Comparison of ENCODE assay signal across 8 cellular contexts in the genomic region with DNA sequence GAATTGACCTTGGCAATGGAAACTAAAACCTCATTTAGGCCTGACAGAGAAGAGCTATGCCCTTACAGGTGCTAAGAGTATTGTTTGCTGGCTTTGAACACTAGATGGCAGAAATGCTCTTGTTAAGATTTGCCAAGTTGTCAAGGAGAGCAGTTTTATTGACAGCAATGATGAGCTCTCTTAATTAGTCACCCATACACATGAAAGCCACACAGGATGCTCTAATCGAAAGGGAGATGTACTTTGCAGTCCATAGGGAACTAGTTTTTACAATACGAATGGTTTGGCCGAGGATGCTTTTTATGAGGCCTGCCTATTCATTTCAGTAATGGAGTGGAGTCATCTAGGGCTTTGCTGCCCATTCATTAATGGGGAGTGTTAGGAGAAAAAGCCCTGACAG. TPM values are rescaled to one million over a fixed set of nuclear protein-coding genes. Genes with fewer than 3 reads are reported as not detected.
DNase-seq lines count a peak whose midpoint lies in the region; ATAC-seq, FAIRE-seq and TF ChIP-seq lines count a peak whose summit lies in the region.

No MANE protein-coding gene starts in this region.

- peak; percentile 99 for FAIRE-seq in H1 (lab: Jason Lieb, UNC)

- H3K79me2 ChIP-seq in H1 (ENCODE audit: control insufficient read depth in 1 of 2, insufficient read depth in 2 of 2, low read length in 2 of 2) = no peaks in the 10 kb centered on the region
- no peaks in the 10 kb centered on the region for H3K79me2 ChIP-seq in osteoblast (ENCODE audit: insufficient read depth, low read length)

- DNase-seq in DMS53 (lab: John Stamatoyannopoulos, UW) = peak; percentile 84
- peak; percentile 10 for DNase-seq in GM19238 (ENCODE audit: insufficient read length, low spot score)
- peak; percentile 33 for DNase-seq in NCI-H510A treated with DMSO at 0.1 percent for 48 hours (lab: John Stamatoyannopoulos, UW)
- DNase-seq in H1 (ENCODE audit: low read depth in 1 of 2, low spot score in 2 of 2) = peak in 1 of 2 experiments; percentile 39
- no peak for DNase-seq in osteoblast (ENCODE audit: insufficient read length, low spot score, missing footprints)
- no peak for DNase-seq in stimulated activated CD4-positive, alpha-beta T cell treated with anti-CD3 and anti-CD28 coated beads, Interleukin-1b, Interleukin-23, amount 100 ng/mL, for 48 hours
- DNase-seq in effector memory CD8-positive, alpha-beta T cell = no peak

- no peak overlapping the region for H3K14ac ChIP-seq in H1 (ENCODE audit: insufficient read length)

- no peaks in the 10 kb centered on the region for H3K23me2 ChIP-seq in H1 (ENCODE audit: low read depth, low read length)

- no peak overlapping the region for H2BK120ac ChIP-seq in H1 (replicated peaks; ENCODE audit: low read depth, low read length)

- H2AFZ ChIP-seq in H1 (ENCODE audit: low read length) (no peak overlapping the region), osteoblast (ENCODE audit: low read length) (no peak overlapping the region)

- H4K20me1 ChIP-seq in H1 (replicated peaks in 1 of 2; ENCODE audit: control insufficient read depth in 1 of 2, insufficient read depth in 2 of 2, low read length in 2 of 2) (no peaks in the 10 kb centered on the region), osteoblast (ENCODE audit: insufficient read depth, low read length) (no peaks in the 10 kb centered on the region)

- no peak for TF ChIP-seq POLR2A in H1 (IDR thresholded peaks at IDR 0.05; ENCODE audit: control extremely low read depth in 1 of 2, low read depth in 2 of 2, low read length in 2 of 2)

- no peak overlapping the region for H2BK5ac ChIP-seq in H1 (ENCODE audit: low read depth, low read length)

- no peak overlapping the region for H2BK15ac ChIP-seq in H1 (ENCODE audit: low read length)

- no peak overlapping the region for H3K23ac ChIP-seq in H1 (ENCODE audit: insufficient read length)

- H4K91ac ChIP-seq in H1 (replicated peaks; ENCODE audit: insufficient read length, low read length) = no peak overlapping the region

- H3K27ac ChIP-seq in H1 (ENCODE audit: low read depth, low read length) (no peak overlapping the region), osteoblast (ENCODE audit: low read depth, low read length) (no peak overlapping the region)

- H3K4ac ChIP-seq in H1 (replicated peaks; ENCODE audit: insufficient read length, low read depth, low read length) = no peak overlapping the region

- WGBS in H1 (ENCODE audit: extremely low coverage in 1 of 2, insufficient coverage in 1 of 2, insufficient read length in 1 of 2, insufficient replicate concordance in 2 of 2, low coverage in 1 of 2, low lambda C conversion rate in 2 of 2, missing lambda C conversion rate in 1 of 2), 2 experiments = 28% methylated on average over 3 of the region's 3 CpGs; no CpG with 5 or more reads in 1 of the 2 experiments

- no peak overlapping the region for H3K4me3 ChIP-seq in H1 (ENCODE audit: extremely low read depth in 1 of 4, insufficient read depth in 2 of 4, low read depth in 3 of 4, low read length in 4 of 4)
- H3K4me3 ChIP-seq in osteoblast (ENCODE audit: insufficient read depth, low read length) = no peak overlapping the region

- H3K27me3 ChIP-seq in H1 (replicated peaks in 1 of 4; ENCODE audit: control insufficient read depth in 3 of 4, extremely low read depth in 1 of 4, insufficient read depth in 3 of 4, low read length in 3 of 4) (no peaks in the 10 kb centered on the region), osteoblast (ENCODE audit: insufficient read depth, low read length) (no peaks in the 10 kb centered on the region)

- H3K36me3 ChIP-seq in H1 (ENCODE audit: control insufficient read depth in 2 of 4, insufficient read depth in 4 of 4, low read length in 3 of 4) = no peaks in the 10 kb centered on the region
- no peaks in the 10 kb centered on the region for H3K36me3 ChIP-seq in osteoblast (ENCODE audit: insufficient read depth, low read length)

- TF ChIP-seq CTCF in H1 (IDR thresholded peaks at IDR 0.05; ENCODE audit: control extremely low read depth in 1 of 3, insufficient read depth in 1 of 3, low read depth in 1 of 3, low read length in 3 of 3) = peak in 2 of 3 experiments; percentile 58 to 77; a peak in 3 of 4 replicates
- peak; percentile 32 for TF ChIP-seq CTCF in osteoblast (IDR thresholded peaks at IDR 0.05; ENCODE audit: extremely low read depth, low read depth, low read length)

- H4K5ac ChIP-seq in H1 (ENCODE audit: insufficient read length, low read depth, low read length) = no peak overlapping the region

- peak; percentile 87 for ATAC-seq in HG03066 (IDR thresholded peaks at IDR 0.05; ENCODE audit: low read depth, unreplicated experiment)
- ATAC-seq in effector memory CD8-positive, alpha-beta T cell (replicated peaks) = no peak

- H2BK12ac ChIP-seq in H1 (ENCODE audit: low read depth, low read length) = no peak overlapping the region

- no peaks in the 10 kb centered on the region for H3K79me1 ChIP-seq in H1 (ENCODE audit: low read depth, low read length)

- H3K9me3 ChIP-seq in H1 (ENCODE audit: insufficient read depth in 2 of 2, low read depth in 1 of 2, low read length in 1 of 2) = no peaks in the 10 kb centered on the region
- H3K9me3 ChIP-seq in osteoblast (ENCODE audit: low read depth, low read length) = no peaks in the 10 kb centered on the region

- peaks cover 0 to 3% (median 1%) of the 10 kb centered on the region in 4 experiments; a peak in 2 of 7 replicates for H3K4me1 ChIP-seq in H1 (replicated peaks in 1 of 4; ENCODE audit: control insufficient read depth in 3 of 4, insufficient read depth in 4 of 4, low read length in 3 of 4)
- no peaks in the 10 kb centered on the region for H3K4me1 ChIP-seq in osteoblast (ENCODE audit: insufficient read depth, low read length)

- CTCF ChIA-PET in H1 (lab: Charles Lee; ENCODE audit: partially characterized antibody) = interaction anchor here (0.6 to 2.2 kb wide), 30 partner anchors 12 to 1922 kb away, joined by 3 to 19 read pairs (median 3); no protein-coding TSS in a partner anchor

- H2AK5ac ChIP-seq in H1 (ENCODE audit: low read depth, low read length) = no peak overlapping the region

- peaks cover 9 to 25% of the 10 kb centered on the region in 2 donors for H3K9me3 Mint-ChIP-seq in effector memory CD8-positive, alpha-beta T cell

- H3K9ac ChIP-seq in H1 (replicated peaks in 1 of 4; ENCODE audit: extremely low read depth in 1 of 4, low read depth in 3 of 4, low read length in 3 of 4) = no peak overlapping the region

- H3K36me3 Mint-ChIP-seq in effector memory CD8-positive, alpha-beta T cell (ENCODE audit: insufficient read depth) = no peaks in the 10 kb centered on the region

- no peak overlapping the region for H2BK20ac ChIP-seq in H1 (ENCODE audit: low read length)

- TF ChIP-seq RAD21 in H1 (IDR thresholded peaks at IDR 0.05 in 1 of 2, conservative IDR thresholded peaks at IDR 0.05 in 1 of 2; ENCODE audit: low read depth in 2 of 2, low read length in 2 of 2) = peak; percentile 86 to 92

- no peak overlapping the region for H4K8ac ChIP-seq in H1 (ENCODE audit: extremely low read depth, insufficient read depth, low read length)

- H3K56ac ChIP-seq in H1 (replicated peaks; ENCODE audit: insufficient read length, low read depth, low read length) = no peak overlapping the region

- no peaks in the 10 kb centered on the region for H3K4me1 Mint-ChIP-seq in effector memory CD8-positive, alpha-beta T cell (ENCODE audit: low read depth in 2 of 2)

- POLR2A ChIA-PET in H1 (lab: Charles Lee; ENCODE audit: partially characterized antibody) = interaction anchor here (0.9 kb wide), 1 partner anchor 66 kb away, joined by 3 read pairs; no protein-coding TSS in a partner anchor

- no peak overlapping the region for H3K27ac Mint-ChIP-seq in effector memory CD8-positive, alpha-beta T cell

- no peak overlapping the region for H3K18ac ChIP-seq in H1 (ENCODE audit: extremely low read depth, low read length)

- no peaks in the 10 kb centered on the region for H3K27me3 Mint-ChIP-seq in effector memory CD8-positive, alpha-beta T cell

- TF ChIP-seq EP300 in H1 (IDR thresholded peaks at IDR 0.05; ENCODE audit: borderline replicate concordance in 1 of 2, low read depth in 2 of 2, low read length in 2 of 2) = no peak

- no peak overlapping the region for H3K4me3 Mint-ChIP-seq in effector memory CD8-positive, alpha-beta T cell

- H3K4me2 ChIP-seq in H1 (ENCODE audit: insufficient read depth in 1 of 2, low read depth in 2 of 2, low read length in 2 of 2) (no peak overlapping the region), osteoblast (ENCODE audit: insufficient read depth, low read length) (no peak overlapping the region)

TF ChIP-seq in H1, 55 proteins besides CTCF, POLR2A, EP300 and RAD21:
- TF ChIP-seq TAF7 (optimal IDR thresholded peaks at IDR 0.05; ENCODE audit: borderline replicate concordance, low read depth, low read length) (peak; percentile 28), BCL11A (IDR thresholded peaks at IDR 0.05; ENCODE audit: low read depth in 2 of 2, low read length in 2 of 2) (no peak), CBX8 (IDR thresholded peaks at IDR 0.05; ENCODE audit: borderline replicate concordance, low read depth, low read length) (no peak), JUND (IDR thresholded peaks at IDR 0.05; ENCODE audit: low read length) (0 out of 2 replicates have a peak, but pooled peaks have one; percentile 28)

RNA-seq across cellular contexts. Expression of gene MBL2, which starts 45.4 kb away (rescaled TPM):
- total RNA-seq in H1 (2021; fragmentation: NEBNext Ultra II Directional; extraction: Animal tissue kit (Norgen Biotek cat#: 25700)) = not detected in 2 replicates
- not detected in 2 replicates for polyA plus RNA-seq in H1 (2011; rRNA removed)
- not detected for polyA plus RNA-seq in H1 (2011; cell fraction: cytosol; rRNA removed)
- not detected for polyA plus RNA-seq in H1 (2011; cell fraction: nucleus; rRNA removed)
- polyA plus RNA-seq in H1 (2012, experiment 1 of 2) = not detected in 4 replicates
- polyA plus RNA-seq in H1 (2012, experiment 2 of 2) = not detected
- not detected for polyA plus RNA-seq in H1 (2013, experiment 1 of 2)
- polyA plus RNA-seq in H1 (2013, experiment 2 of 2) = not detected
- polyA minus RNA-seq in H1 (2011; rRNA and poly(A)+ RNA removed) = not detected in 2 replicates
- polyA minus RNA-seq in H1 (2011; cell fraction: cytosol; rRNA and poly(A)+ RNA removed) = not detected
- polyA minus RNA-seq in H1 (2011; cell fraction: nucleus; rRNA and poly(A)+ RNA removed) = not detected
- total RNA-seq in osteoblast = under 0.01 TPM in 2 replicates

Comparison
In these comparisons a context has a peak if more than half of its experiments do, and no peak if none do; other contexts are left out.
1. DNase-seq: peak in DMS53 (single experiment), GM19238 (single experiment) and NCI-H510A treated with DMSO at 0.1 percent for 48 hours (single experiment); none in osteoblast (single experiment), stimulated activated CD4-positive, alpha-beta T cell treated with anti-CD3 and anti-CD28 coated beads, Interleukin-1b, Interleukin-23, amount 100 ng/mL, for 48 hours (single experiment) and effector memory CD8-positive, alpha-beta T cell (0 of 3).